Comparison of ENCODE assay signal across 1 cellular context in genomic region chr1:109929588-109930251, GRCh38.
TF ChIP-seq lines count a peak whose summit lies in the region.

No MANE protein-coding gene starts in this region.

TF ChIP-seq in HepG2, 621 proteins besides CTCF, POLR2A, EP300 and RAD21 (continues in another document):
- TF ChIP-seq ZNF687 (CRISPR knock-in tag; IDR thresholded peaks at IDR 0.05), result peak; percentile 59
- no peak for TF ChIP-seq ZNF703 (CRISPR knock-in tag; IDR thresholded peaks at IDR 0.05; ENCODE audit: borderline replicate concordance)
- no peak for TF ChIP-seq DR1 (CRISPR knock-in tag; IDR thresholded peaks at IDR 0.05)
- no peak for TF ChIP-seq DMAP1 (CRISPR knock-in tag; IDR thresholded peaks at IDR 0.05)
- TF ChIP-seq ESRRA (CRISPR knock-in tag; IDR thresholded peaks at IDR 0.05; ENCODE audit: low read depth), result peak; percentile 27; the same call in 1 of the 2 replicates
- no peak for TF ChIP-seq ZBTB26 (CRISPR knock-in tag; IDR thresholded peaks at IDR 0.05; ENCODE audit: borderline replicate concordance)
- no peak for TF ChIP-seq PPARG (CRISPR knock-in tag; conservative IDR thresholded peaks at IDR 0.05)
- no peak for TF ChIP-seq CEBPG (CRISPR knock-in tag; IDR thresholded peaks at IDR 0.05)
- peak; percentile 76 for TF ChIP-seq ZNF317 (CRISPR knock-in tag; IDR thresholded peaks at IDR 0.05)
- TF ChIP-seq KDM5B (CRISPR knock-in tag; IDR thresholded peaks at IDR 0.05; ENCODE audit: borderline replicate concordance), result 0 out of 2 replicates have a peak, but pooled peaks have one; percentile 33
- peak; percentile 58; the same call in 1 of the 2 replicates for TF ChIP-seq NR2F2 (IDR thresholded peaks at IDR 0.05; ENCODE audit: borderline replicate concordance, low read depth)
- TF ChIP-seq ZNF788 (CRISPR knock-in tag; IDR thresholded peaks at IDR 0.05; ENCODE audit: borderline replicate concordance), result 0 out of 2 replicates have a peak, but pooled peaks have one; percentile 31
- TF ChIP-seq GPN1 (CRISPR knock-in tag; IDR thresholded peaks at IDR 0.05; ENCODE audit: borderline replicate concordance), result no peak
- peak; percentile 62; the same call in 1 of the 2 replicates for TF ChIP-seq RXRA (CRISPR knock-in tag; IDR thresholded peaks at IDR 0.05)
- TF ChIP-seq NR1H2 (CRISPR knock-in tag; IDR thresholded peaks at IDR 0.05; ENCODE audit: borderline replicate concordance, low read depth), result no peak
- TF ChIP-seq ARID4A (CRISPR knock-in tag; IDR thresholded peaks at IDR 0.05; ENCODE audit: borderline replicate concordance), result 0 out of 2 replicates have a peak, but pooled peaks have one; percentile 18
- TF ChIP-seq ZNF431 (CRISPR knock-in tag; IDR thresholded peaks at IDR 0.05; ENCODE audit: borderline replicate concordance, low read depth), result no peak
- no peak for TF ChIP-seq ZNF615 (CRISPR knock-in tag; IDR thresholded peaks at IDR 0.05; ENCODE audit: borderline replicate concordance)
- no peak for TF ChIP-seq TFDP1 (CRISPR knock-in tag; IDR thresholded peaks at IDR 0.05; ENCODE audit: borderline replicate concordance)
- peak; percentile 32; the same call in 1 of the 2 replicates for TF ChIP-seq POGZ (CRISPR knock-in tag; IDR thresholded peaks at IDR 0.05)
- TF ChIP-seq NR2C2 (CRISPR knock-in tag; IDR thresholded peaks at IDR 0.05; ENCODE audit: borderline replicate concordance), result peak; percentile 60
- no peak for TF ChIP-seq HIVEP1 (CRISPR knock-in tag; IDR thresholded peaks at IDR 0.05)
- 0 out of 2 replicates have a peak, but pooled peaks have one; percentile 65 for TF ChIP-seq ZC3H13 (CRISPR knock-in tag; IDR thresholded peaks at IDR 0.05)
- TF ChIP-seq LCORL (IDR thresholded peaks at IDR 0.05), result no peak
- peak; percentile 36; the same call in 1 of the 2 replicates for TF ChIP-seq LCORL (CRISPR knock-in tag; IDR thresholded peaks at IDR 0.05)
- TF ChIP-seq HOXA3 (CRISPR knock-in tag; IDR thresholded peaks at IDR 0.05), result no peak
- TF ChIP-seq ZNF343 (CRISPR knock-in tag; IDR thresholded peaks at IDR 0.05), result no peak
- TF ChIP-seq ELK4 (CRISPR knock-in tag; IDR thresholded peaks at IDR 0.05; ENCODE audit: borderline replicate concordance), result no peak
- peak; percentile 32; the same call in 1 of the 2 replicates for TF ChIP-seq ZMYM4 (CRISPR knock-in tag; IDR thresholded peaks at IDR 0.05)
- no peak for TF ChIP-seq ZNF337 (CRISPR knock-in tag; IDR thresholded peaks at IDR 0.05; ENCODE audit: borderline replicate concordance, low read depth)
- TF ChIP-seq NFKB2 (CRISPR knock-in tag; IDR thresholded peaks at IDR 0.05; ENCODE audit: borderline replicate concordance), result no peak
- peak; percentile 41; the same call in 1 of the 2 replicates for TF ChIP-seq NR2F6 (IDR thresholded peaks at IDR 0.05)
- TF ChIP-seq NR2F6 (CRISPR knock-in tag; IDR thresholded peaks at IDR 0.05), result peak; percentile 51
- peak in 1 of 2 experiments; percentile 65; a peak in 1 of 4 replicates for TF ChIP-seq NR2F1 (CRISPR knock-in tag; IDR thresholded peaks at IDR 0.05)
- TF ChIP-seq FOXP4 (CRISPR knock-in tag; IDR thresholded peaks at IDR 0.05), result 0 out of 2 replicates have a peak, but pooled peaks have one; percentile 17
- TF ChIP-seq ZBTB10 (CRISPR knock-in tag; IDR thresholded peaks at IDR 0.05; ENCODE audit: borderline replicate concordance), result no peak
- TF ChIP-seq TBX2 (CRISPR knock-in tag; IDR thresholded peaks at IDR 0.05; ENCODE audit: borderline replicate concordance), result 0 out of 2 replicates have a peak, but pooled peaks have one; percentile 31
- peak; percentile 66 for TF ChIP-seq RARA (CRISPR knock-in tag; IDR thresholded peaks at IDR 0.05)
- TF ChIP-seq ZNF770 (CRISPR knock-in tag; IDR thresholded peaks at IDR 0.05), result peak; percentile 98
- TF ChIP-seq ETV5 (CRISPR knock-in tag; IDR thresholded peaks at IDR 0.05; ENCODE audit: borderline replicate concordance), result no peak
- TF ChIP-seq HNRNPL (IDR thresholded peaks at IDR 0.05; ENCODE audit: low read depth, low read length), result 0 out of 2 replicates have a peak, but pooled peaks have one; percentile 29
- peak; percentile 36 for TF ChIP-seq HNF4A (CRISPR knock-in tag; IDR thresholded peaks at IDR 0.05)
